In genomic region chr7:70730451-70731110, GRCh38 we compare ENCODE assay signal across 18 cellular contexts.
DNase-seq lines count a peak whose midpoint lies in the region; ATAC-seq, FAIRE-seq and TF ChIP-seq lines count a peak whose summit lies in the region.
"Had no signal": no experiment of that assay in that cellular context is flagged by ENCODE, and none has a peak within 500 bp of the region (broad histone marks: within the 10 kb centered on the region; RNA-seq: fewer than 3 reads in every experiment).

No MANE protein-coding gene starts in this region.

- H2BK5ac ChIP-seq in H1 (ENCODE audit: low read depth, low read length), result no peak overlapping the region

- peaks cover 19 to 93% of the 10 kb centered on the region in 2 experiments; a peak in 3 of 4 replicates for H3K79me2 ChIP-seq in H1 (ENCODE audit: control insufficient read depth in 1 of 2, insufficient read depth in 2 of 2, low read length in 2 of 2)

- H3K36me3 ChIP-seq in H1 (ENCODE audit: control insufficient read depth in 2 of 4, insufficient read depth in 4 of 4, low read length in 3 of 4) (peaks cover 0 to 14% (median 3%) of the 10 kb centered on the region in 4 experiments; a peak in 1 of 8 replicates), lower lobe of right lung (no peaks in the 10 kb centered on the region), colonic mucosa (no peaks in the 10 kb centered on the region)
- H3K36me3 ChIP-seq: HAP-1, SJSA1 had no signal

- ATAC-seq in A549 (no peak), lower lobe of right lung (no peak), GM18861 (IDR thresholded peaks at IDR 0.05; ENCODE audit: unreplicated experiment) (no peak)
- ATAC-seq in activated CD4-positive, alpha-beta T cell treated with anti-CD3 and anti-CD28 coated beads for 36 hours, result no peak
- ATAC-seq: Right ventricle myocardium inferior had no signal

- no peak for TF ChIP-seq RAD21 in A549 (conservative IDR thresholded peaks at IDR 0.05 in 1 of 2, IDR thresholded peaks at IDR 0.05 in 1 of 2)
- TF ChIP-seq RAD21 in H1 (IDR thresholded peaks at IDR 0.05 in 1 of 2, conservative IDR thresholded peaks at IDR 0.05 in 1 of 2; ENCODE audit: low read depth in 2 of 2, low read length in 2 of 2), result no peak

- H2BK120ac ChIP-seq in H1 (replicated peaks; ENCODE audit: low read depth, low read length), result no peak overlapping the region

- H3K9me3 ChIP-seq in A549 (no peaks in the 10 kb centered on the region), H1 (ENCODE audit: insufficient read depth in 2 of 2, low read depth in 1 of 2, low read length in 1 of 2) (0 out of 4 replicates have a peak, but pooled peaks cover 0 to 3% of the 10 kb centered on the region in 2 experiments), lower lobe of right lung (no peaks in the 10 kb centered on the region), colonic mucosa (no peaks in the 10 kb centered on the region)
- H3K9me3 ChIP-seq: HAP-1, SJSA1 had no signal

- no peak for TF ChIP-seq EP300 in A549 (IDR thresholded peaks at IDR 0.05)
- TF ChIP-seq EP300 in H1 (IDR thresholded peaks at IDR 0.05; ENCODE audit: borderline replicate concordance in 1 of 2, low read depth in 2 of 2, low read length in 2 of 2), result no peak

- H3K23ac ChIP-seq in H1 (ENCODE audit: insufficient read length), result no peak overlapping the region

- peaks cover 4% of the 10 kb centered on the region for H3K4me1 Mint-ChIP-seq in activated CD4-positive, alpha-beta T cell treated with anti-CD3 and anti-CD28 coated beads for 36 hours
- H3K4me1 Mint-ChIP-seq: CD4-positive, CD25-positive, alpha-beta regulatory T cell had no signal

- H3K27me3 ChIP-seq in H1 (replicated peaks in 1 of 4; ENCODE audit: control insufficient read depth in 3 of 4, extremely low read depth in 1 of 4, insufficient read depth in 3 of 4, low read length in 3 of 4) (no peaks in the 10 kb centered on the region), lower lobe of right lung (ENCODE audit: low read depth) (no peaks in the 10 kb centered on the region), colonic mucosa (no peaks in the 10 kb centered on the region)
- H3K27me3 ChIP-seq: SJSA1 had no signal

- H4K91ac ChIP-seq in H1 (replicated peaks; ENCODE audit: insufficient read length, low read length), result no peak overlapping the region

- no peak overlapping the region for H3K4me3 Mint-ChIP-seq in activated CD4-positive, alpha-beta T cell treated with anti-CD3 and anti-CD28 coated beads for 36 hours
- H3K4me3 Mint-ChIP-seq: CD4-positive, CD25-positive, alpha-beta regulatory T cell had no signal

- POLR2A ChIA-PET in A549 (lab: Yijun Ruan, JAX) (no interaction called here), H1 (lab: Charles Lee; ENCODE audit: partially characterized antibody) (no interaction called here)
- POLR2A ChIA-PET in activated CD4-positive, alpha-beta T cell treated with anti-CD3 and anti-CD28 coated beads for 36 hours (lab: Charles Lee), result no interaction called here

- H2AK5ac ChIP-seq in H1 (ENCODE audit: low read depth, low read length), result no peak overlapping the region

- WGBS in A549 (ENCODE audit: missing lambda C conversion rate), result 27% methylated on average over 7 of the region's 7 CpGs
- WGBS in H1 (ENCODE audit: extremely low coverage in 1 of 2, insufficient coverage in 1 of 2, insufficient read length in 1 of 2, insufficient replicate concordance in 2 of 2, low coverage in 1 of 2, low lambda C conversion rate in 2 of 2, missing lambda C conversion rate in 1 of 2), 2 experiments, result 82% methylated on average over 7 of the region's 7 CpGs; no CpG with 5 or more reads in 1 of the 2 experiments

- peak; percentile 49 for FAIRE-seq in A549 (lab: Jason Lieb, UNC)
- peak; percentile 50 for FAIRE-seq in GM12892 (lab: Jason Lieb, UNC)
- FAIRE-seq in H1 (lab: Jason Lieb, UNC), result no peak

- no peaks in the 10 kb centered on the region for H3K27me3 Mint-ChIP-seq in activated CD4-positive, alpha-beta T cell treated with anti-CD3 and anti-CD28 coated beads for 36 hours
- H3K27me3 Mint-ChIP-seq: CD4-positive, CD25-positive, alpha-beta regulatory T cell; IgD-negative memory B cell had no signal

- H3K4me3 ChIP-seq in A549 (no peak overlapping the region), H1 (ENCODE audit: extremely low read depth in 1 of 4, insufficient read depth in 2 of 4, low read depth in 3 of 4, low read length in 4 of 4) (no peak overlapping the region), lower lobe of right lung (no peak overlapping the region), colonic mucosa (no peak overlapping the region)
- H3K4me3 ChIP-seq: GM23248, HAP-1, SJSA1 had no signal

- H3K56ac ChIP-seq in H1 (replicated peaks; ENCODE audit: insufficient read length, low read depth, low read length), result no peak overlapping the region

- CTCF ChIA-PET in A549 (lab: Yijun Ruan, JAX), result no interaction called here
- CTCF ChIA-PET in H1 (lab: Charles Lee; ENCODE audit: partially characterized antibody), result no interaction called here
- CTCF ChIA-PET in activated CD4-positive, alpha-beta T cell treated with anti-CD3 and anti-CD28 coated beads for 36 hours (lab: Charles Lee), result no interaction called here

- no peak overlapping the region for H3K9ac ChIP-seq in H1 (replicated peaks in 1 of 4; ENCODE audit: extremely low read depth in 1 of 4, low read depth in 3 of 4, low read length in 3 of 4)
- no peak overlapping the region for H3K9ac ChIP-seq in colonic mucosa (ENCODE audit: low read depth in 2 of 2, low read length in 2 of 2)
- H3K9ac ChIP-seq: GM23248 had no signal

- no peak overlapping the region for H4K5ac ChIP-seq in H1 (ENCODE audit: insufficient read length, low read depth, low read length)

- peaks cover 9% of the 10 kb centered on the region for H3K79me1 ChIP-seq in H1 (ENCODE audit: low read depth, low read length)

- peaks cover 3 to 11% of the 10 kb centered on the region in 2 experiments for H4K20me1 ChIP-seq in H1 (replicated peaks in 1 of 2; ENCODE audit: control insufficient read depth in 1 of 2, insufficient read depth in 2 of 2, low read length in 2 of 2)

- no peak overlapping the region for H3K27ac Mint-ChIP-seq in activated CD4-positive, alpha-beta T cell treated with anti-CD3 and anti-CD28 coated beads for 36 hours
- H3K27ac Mint-ChIP-seq: CD4-positive, CD25-positive, alpha-beta regulatory T cell; IgD-negative memory B cell had no signal

- H3K23me2 ChIP-seq in H1 (ENCODE audit: low read depth, low read length), result no peaks in the 10 kb centered on the region

- TF ChIP-seq CTCF in A549 (IDR thresholded peaks at IDR 0.05) (no peak), H1 (IDR thresholded peaks at IDR 0.05; ENCODE audit: control extremely low read depth in 1 of 3, insufficient read depth in 1 of 3, low read depth in 1 of 3, low read length in 3 of 3) (no peak), lower lobe of right lung (IDR thresholded peaks at IDR 0.05) (no peak), colonic mucosa (IDR thresholded peaks at IDR 0.05) (no peak)

- no peaks in the 10 kb centered on the region for H3K36me3 Mint-ChIP-seq in activated CD4-positive, alpha-beta T cell treated with anti-CD3 and anti-CD28 coated beads for 36 hours (ENCODE audit: low read depth)
- H3K36me3 Mint-ChIP-seq: CD4-positive, CD25-positive, alpha-beta regulatory T cell had no signal

- no peak overlapping the region for H3K4ac ChIP-seq in H1 (replicated peaks; ENCODE audit: insufficient read length, low read depth, low read length)

- H3K4me1 ChIP-seq in A549 (no peaks in the 10 kb centered on the region), H1 (replicated peaks in 1 of 4; ENCODE audit: control insufficient read depth in 3 of 4, insufficient read depth in 4 of 4, low read length in 3 of 4) (peaks cover 4 to 34% (median 23%) of the 10 kb centered on the region in 4 experiments), lower lobe of right lung (peaks cover 10% of the 10 kb centered on the region), colonic mucosa (no peaks in the 10 kb centered on the region)
- H3K4me1 ChIP-seq: SJSA1 had no signal

- H3K14ac ChIP-seq in H1 (ENCODE audit: insufficient read length), result no peak overlapping the region

- DNase-seq in A549 (ENCODE audit: low read depth in 1 of 2, low spot score in 1 of 2) (no peak), GM12892 (ENCODE audit: insufficient read length) (no peak), H1 (ENCODE audit: low read depth in 1 of 2, low spot score in 2 of 2) (no peak), lower lobe of right lung (no peak), colonic mucosa (no peak)
- DNase-seq in activated CD4-positive, alpha-beta T cell treated with anti-CD3 and anti-CD28 coated beads for 36 hours, result no peak
- DNase-seq: CD4-positive, CD25-positive, alpha-beta regulatory T cell; GM23248; MV-4-11; NCI-H1694; NCI-H2081; NCI-H2171; NCI-H524 treated with DMSO at 0.1 percent for 48 hours had no signal

- H3K9me3 Mint-ChIP-seq in activated CD4-positive, alpha-beta T cell treated with anti-CD3 and anti-CD28 coated beads for 36 hours (ENCODE audit: low read depth), result no peaks in the 10 kb centered on the region

- no peak overlapping the region for H4K8ac ChIP-seq in H1 (ENCODE audit: extremely low read depth, insufficient read depth, low read length)

- H2BK12ac ChIP-seq in H1 (ENCODE audit: low read depth, low read length), result no peak overlapping the region

- TF ChIP-seq POLR2A in A549 (IDR thresholded peaks at IDR 0.05; ENCODE audit: low read length) (no peak), GM12892 (IDR thresholded peaks at IDR 0.05; ENCODE audit: low read depth, low read length) (no peak), H1 (IDR thresholded peaks at IDR 0.05; ENCODE audit: control extremely low read depth in 1 of 2, low read depth in 2 of 2, low read length in 2 of 2) (no peak)

- intact Hi-C loops in lower lobe of right lung (cut with DNase I), result no loop called here
- intact Hi-C loops in activated CD4-positive, alpha-beta T cell treated with anti-CD3 and anti-CD28 coated beads for 36 hours (cut with DNase I, micrococcal nuclease), result no loop called here
- intact Hi-C loops in colonic mucosa (cut with DNase I), result no loop called here

- H3K4me2 ChIP-seq in A549, result no peak overlapping the region
- no peak overlapping the region for H3K4me2 ChIP-seq in H1 (ENCODE audit: insufficient read depth in 1 of 2, low read depth in 2 of 2, low read length in 2 of 2)

- no peak overlapping the region for H2BK15ac ChIP-seq in H1 (ENCODE audit: low read length)

- no peak overlapping the region for H2AFZ ChIP-seq in H1 (ENCODE audit: low read length)
- H2AFZ ChIP-seq: GM23248 had no signal

- 0 out of 2 replicates have a peak overlapping the region, but pooled peaks have one; percentile 35 for H2BK20ac ChIP-seq in H1 (ENCODE audit: low read length)

- H3K27ac ChIP-seq in A549 (no peak overlapping the region), H1 (ENCODE audit: low read depth, low read length) (no peak overlapping the region), lower lobe of right lung (peak overlapping the region; percentile 46), colonic mucosa (no peak overlapping the region)
- H3K27ac ChIP-seq: GM23248, SJSA1 had no signal

- no peak overlapping the region for H3K18ac ChIP-seq in H1 (ENCODE audit: extremely low read depth, low read length)

TF ChIP-seq in H1, 55 proteins besides CTCF, POLR2A, EP300 and RAD21 (continues in another document):
- TF ChIP-seq PHF8 (conservative IDR thresholded peaks at IDR 0.05; ENCODE audit: low read depth, low read length) (no peak), TAF1 (IDR thresholded peaks at IDR 0.05; ENCODE audit: low read depth, low read length) (no peak), POU5F1 (IDR thresholded peaks at IDR 0.05; ENCODE audit: low read depth, low read length) (no peak), CBX8 (IDR thresholded peaks at IDR 0.05; ENCODE audit: borderline replicate concordance, low read depth, low read length) (no peak), BRCA1 (IDR thresholded peaks at IDR 0.05; ENCODE audit: low read depth, low read length) (no peak)
